In the genomic region with DNA sequence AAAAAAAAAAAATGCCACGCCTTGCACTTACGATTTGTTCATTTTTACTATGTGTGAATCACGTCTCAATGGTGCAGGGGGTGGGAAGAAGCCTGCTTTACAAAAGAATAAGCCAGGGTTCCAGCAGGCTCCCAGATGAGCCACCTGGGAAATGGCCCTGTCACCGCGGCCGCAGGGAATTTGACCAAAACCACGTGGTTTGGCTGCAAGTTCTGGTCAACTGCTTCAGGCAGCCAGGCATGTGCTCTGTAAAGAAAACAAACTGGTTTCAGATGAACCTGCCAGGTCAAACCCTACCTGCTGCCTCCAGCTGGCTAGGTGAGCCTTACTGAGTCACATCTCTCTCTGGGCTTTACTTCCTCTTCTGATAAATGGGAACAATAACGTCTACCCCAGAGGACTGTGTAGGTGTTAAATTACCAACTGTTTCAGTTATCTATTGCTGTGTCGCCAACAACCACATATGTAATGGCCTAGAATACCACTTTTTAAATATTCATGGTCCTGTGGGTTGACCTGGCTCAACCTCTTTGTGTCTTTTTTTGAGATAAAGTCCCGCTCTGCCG, we compare ENCODE assay signal across 8 cellular contexts.
DNase-seq lines count a peak whose midpoint lies in the region; ATAC-seq and TF ChIP-seq lines count a peak whose summit lies in the region.

No MANE protein-coding gene starts in this region.

- no peak for TF ChIP-seq CTCF in fibroblast of pulmonary artery (IDR thresholded peaks at IDR 0.05; ENCODE audit: low read length, missing control alignments)

- H3K36me3 ChIP-seq in stomach smooth muscle (ENCODE audit: control insufficient read depth in 2 of 2, insufficient read depth in 2 of 2, low read length in 2 of 2): peaks cover 13 to 17% of the 10 kb centered on the region in 2 donors

- H3K9ac ChIP-seq in stomach smooth muscle (ENCODE audit: low read length in 2 of 2): no peak overlapping the region

- peak overlapping the region; percentile 24 for H3K27ac ChIP-seq in stomach smooth muscle (ENCODE audit: low read length)

- peaks cover 9% of the 10 kb centered on the region for H3K4me1 ChIP-seq in stomach smooth muscle (ENCODE audit: control insufficient read depth, insufficient read depth, low read length)

- no peaks in the 10 kb centered on the region for H3K27me3 ChIP-seq in stomach smooth muscle (ENCODE audit: control insufficient read depth in 1 of 2, insufficient read depth in 2 of 2, low read length in 2 of 2)

- peak in 2 of 3 experiments; percentile 27 to 38 for DNase-seq in NCI-H1417 (lab: John Stamatoyannopoulos, UW)
- DNase-seq in NCI-H1417 treated with DMSO at 0.1 percent for 48 hours (lab: John Stamatoyannopoulos, UW): no peak
- peak; percentile 51 for DNase-seq in NCI-H2196 (lab: John Stamatoyannopoulos, UW; ENCODE audit: unreplicated experiment)
- DNase-seq in fibroblast of pulmonary artery (ENCODE audit: low read depth): peak; percentile 40
- DNase-seq in NCI-H774 (lab: John Stamatoyannopoulos, UW): no peak
- no peak for DNase-seq in globus pallidus (ENCODE audit: low spot score)

- H3K9me3 ChIP-seq in stomach smooth muscle (ENCODE audit: control insufficient read depth in 2 of 2, low read length in 2 of 2): no peaks in the 10 kb centered on the region

- H3K4me3 ChIP-seq in fibroblast of pulmonary artery (replicated peaks; ENCODE audit: low read depth, low read length) (no peak overlapping the region), stomach smooth muscle (ENCODE audit: low read length in 2 of 2) (no peak overlapping the region)

- no peak for ATAC-seq in GM18909 (IDR thresholded peaks at IDR 0.05; ENCODE audit: poor library complexity, unreplicated experiment)

Comparison
In these comparisons a context has a peak if more than half of its experiments do, and no peak if none do; other contexts are left out.
1. DNase-seq: peak in NCI-H1417 (2 of 3), NCI-H2196 (single experiment) and fibroblast of pulmonary artery (single experiment); none in NCI-H1417 treated with DMSO at 0.1 percent for 48 hours (single experiment), NCI-H774 (single experiment) and globus pallidus (single experiment).